Comparison of ENCODE assay signal across 12 cellular contexts in the genomic region with DNA sequence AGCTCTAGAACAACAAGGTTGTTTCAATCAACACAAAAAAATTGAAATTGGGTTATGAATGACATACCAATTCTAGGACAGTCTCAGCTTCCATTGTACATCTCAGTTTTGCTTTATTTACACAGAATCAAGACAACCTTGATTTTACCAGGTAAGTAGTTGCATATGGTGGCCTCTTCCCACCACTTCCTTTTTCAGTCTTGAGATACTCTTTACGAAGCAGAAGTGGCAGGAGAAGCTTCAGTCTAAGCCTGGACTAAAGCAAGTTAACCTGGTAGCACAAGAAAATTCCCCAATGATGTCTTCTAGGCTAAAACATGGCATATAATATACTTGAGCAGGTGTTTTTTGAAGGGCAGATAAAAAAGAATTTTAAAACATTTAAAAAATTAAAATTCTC. TPM values are rescaled to one million over a fixed set of nuclear protein-coding genes. Genes with fewer than 3 reads are reported as not detected.
A peak's percentile ranks its signal among the peaks of the same experiment; 100 is the strongest.
DNase-seq lines count a peak whose midpoint lies in the region; ATAC-seq lines count a peak whose summit lies in the region.
"Had no signal": no experiment of that assay in that cellular context is flagged by ENCODE, and none has a peak within 500 bp of the region (broad histone marks: within the 10 kb centered on the region; RNA-seq: fewer than 3 reads in every experiment).

No MANE protein-coding gene starts in this region.

- no peak overlapping the region for H3K4me2 ChIP-seq in Karpas-422 (ENCODE audit: low read depth, low read length, poor library complexity, severe bottlenecking)

- DNase-seq in SKM-1 treated with dmso at 0.1 percent for 144 hours (lab: John Stamatoyannopoulos, UW; ENCODE audit: unreplicated experiment) (peak; percentile 48), SKM-1 (lab: John Stamatoyannopoulos, UW; ENCODE audit: unreplicated experiment) (no peak), Karpas-422 (peak; percentile 34), RPMI8226 (peak; percentile 23), dermis blood vessel endothelial cell (no peak)
- DNase-seq in activated CD8-positive, alpha-beta memory T cell treated with anti-CD3 and anti-CD28 coated beads, Interleukin-2, amount 50 U/mL, for 48 hours = no peak
- DNase-seq: AML-193; Caco-2; CD4-positive, alpha-beta T cell; H9 had no signal

- no peak overlapping the region for H2AFZ ChIP-seq in Karpas-422 (ENCODE audit: low read length)

- ATAC-seq in HG02588 (IDR thresholded peaks at IDR 0.05; ENCODE audit: unreplicated experiment) = no peak

- H3K27me3 ChIP-seq in Karpas-422 (ENCODE audit: low read length) = no peaks in the 10 kb centered on the region

- no peaks in the 10 kb centered on the region for H3K9me3 ChIP-seq in Karpas-422 (ENCODE audit: low read length)
- H3K9me3 ChIP-seq: Caco-2 had no signal

- H3K79me2 ChIP-seq in Karpas-422 (ENCODE audit: low read length) = no peaks in the 10 kb centered on the region

- no peak overlapping the region for H3K9ac ChIP-seq in Karpas-422 (ENCODE audit: low read length)

- H3K9me2 ChIP-seq in Karpas-422 (replicated peaks; ENCODE audit: insufficient read depth, low read length) = no peaks in the 10 kb centered on the region

- H3K4me1 ChIP-seq in Karpas-422 (ENCODE audit: low read length) = no peaks in the 10 kb centered on the region
- H3K4me1 ChIP-seq: Caco-2 had no signal

- no peak overlapping the region for H3K27ac ChIP-seq in Karpas-422 (ENCODE audit: low read length)
- H3K27ac ChIP-seq: C4-2B had no signal

- H4K20me1 ChIP-seq in Karpas-422 (ENCODE audit: insufficient read depth, low read depth, low read length) = no peaks in the 10 kb centered on the region

- H3K36me3 ChIP-seq in Karpas-422 (ENCODE audit: insufficient read depth, low read length) = no peaks in the 10 kb centered on the region

- H3K4me3 ChIP-seq in Karpas-422 (ENCODE audit: low read length) = no peak overlapping the region

RNA-seq across cellular contexts. Expression of gene FAM136A, which starts 10.7 kb away (rescaled TPM):
- total RNA-seq in Karpas-422 (2014; rRNA removed; shearing (Covaris generic); ENCODE audit: low replicate concordance) = 85.9 and 89.4 TPM in 2 replicates
- 19.2 and 40.9 TPM in 2 replicates for total RNA-seq in dermis blood vessel endothelial cell

RNA-seq across cellular contexts. Expression of gene SNRPG, which starts 19.0 kb away (rescaled TPM):
- total RNA-seq in Karpas-422 (2014; rRNA removed; shearing (Covaris generic); ENCODE audit: low replicate concordance) = 215 and 515 TPM in 2 replicates
- 162 and 266 TPM in 2 replicates for total RNA-seq in dermis blood vessel endothelial cell

RNA-seq across cellular contexts. Expression of gene PCYOX1, which starts 54.6 kb away (rescaled TPM):
- 26.8 and 31.9 TPM in 2 replicates for total RNA-seq in Karpas-422 (2014; rRNA removed; shearing (Covaris generic); ENCODE audit: low replicate concordance)
- 36.9 and 44.0 TPM in 2 replicates for total RNA-seq in dermis blood vessel endothelial cell

Comparison
In these comparisons a context has a peak if more than half of its experiments do, and no peak if none do; other contexts are left out.
1. DNase-seq: peak in SKM-1 treated with dmso at 0.1 percent for 144 hours (single experiment), Karpas-422 (single experiment) and RPMI8226 (single experiment); none in SKM-1 (single experiment), dermis blood vessel endothelial cell (single experiment) and activated CD8-positive, alpha-beta memory T cell treated with anti-CD3 and anti-CD28 coated beads, Interleukin-2, amount 50 U/mL, for 48 hours (single experiment).